8 cellular contexts compared by ENCODE assay signal in genomic region chr6:119313937-119314893, GRCh38. TPM values are rescaled to one million over a fixed set of nuclear protein-coding genes. Genes with fewer than 3 reads are reported as not detected.
DNase-seq lines count a peak whose midpoint lies in the region; ATAC-seq and TF ChIP-seq lines count a peak whose summit lies in the region.

No MANE protein-coding gene starts in this region.

- no peaks in the 10 kb centered on the region for H3K9me3 ChIP-seq in CD4-positive, alpha-beta memory T cell (ENCODE audit: control insufficient read depth in 1 of 2, low read length in 2 of 2)

- POLR2A ChIA-PET in CD4-positive, alpha-beta memory T cell (lab: Charles Lee; ENCODE audit: partially characterized antibody) = interaction anchor here (0.6 to 4.8 kb wide), 13 partner anchors 9 to 1831 kb away, joined by 3 to 45 read pairs (median 4); partner anchors contain the start of genes ASF1A, DCBLD1 and MAN1A1
- POLR2A ChIA-PET in RWPE1 (lab: Yijun Ruan, JAX; ENCODE audit: low non-redundant PET) = no interaction called here

- ATAC-seq in GM19397 (IDR thresholded peaks at IDR 0.05; ENCODE audit: unreplicated experiment) (peak; percentile 69), HG03354 (IDR thresholded peaks at IDR 0.05; ENCODE audit: poor library complexity, severe bottlenecking, unreplicated experiment) (peak; percentile 71)
- peak; percentile 76 for ATAC-seq in stimulated activated naive CD8-positive, alpha-beta T cell treated with anti-CD3 and anti-CD28 coated beads, Interleukin-15, Interleukin-2, amounts not matched to agents 100 U/mL and 50 U/mL, for 24 hours

- H3K27me3 ChIP-seq in CD4-positive, alpha-beta memory T cell (ENCODE audit: insufficient read depth, low read length) = no peaks in the 10 kb centered on the region

- no peaks in the 10 kb centered on the region for H3K9me3 Mint-ChIP-seq in CD4-positive, alpha-beta memory T cell
- H3K9me3 Mint-ChIP-seq in activated naive CD4-positive, alpha-beta T cell treated with anti-CD3 and anti-CD28 coated beads, Interleukin-2, amount 50 U/mL, for 24 hours = no peaks in the 10 kb centered on the region

- no peaks in the 10 kb centered on the region for H3K27me3 Mint-ChIP-seq in CD4-positive, alpha-beta memory T cell
- no peaks in the 10 kb centered on the region for H3K27me3 Mint-ChIP-seq in activated naive CD4-positive, alpha-beta T cell treated with anti-CD3 and anti-CD28 coated beads, Interleukin-2, amount 50 U/mL, for 24 hours

- peak overlapping the region; percentile 53 to 85 (median 70) for H3K4me3 Mint-ChIP-seq in CD4-positive, alpha-beta memory T cell
- H3K4me3 Mint-ChIP-seq in activated naive CD4-positive, alpha-beta T cell treated with anti-CD3 and anti-CD28 coated beads, Interleukin-2, amount 50 U/mL, for 24 hours = peak overlapping the region; percentile 23

- H3K4me1 Mint-ChIP-seq in CD4-positive, alpha-beta memory T cell = peaks cover 33 to 72% (median 45%) of the 10 kb centered on the region in 4 donors
- peaks cover 45% of the 10 kb centered on the region for H3K4me1 Mint-ChIP-seq in activated naive CD4-positive, alpha-beta T cell treated with anti-CD3 and anti-CD28 coated beads, Interleukin-2, amount 50 U/mL, for 24 hours

- peak; percentile 38 to 50 (median 47) for DNase-seq in CD4-positive, alpha-beta memory T cell
- DNase-seq in stimulated activated naive CD8-positive, alpha-beta T cell treated with anti-CD3 and anti-CD28 coated beads, Interleukin-15, Interleukin-2, amounts not matched to agents 100 U/mL and 50 U/mL, for 24 hours = peak; percentile 31
- no peak for DNase-seq in NCI-H2029 (lab: John Stamatoyannopoulos, UW)
- DNase-seq in NCI-H1105 treated with DMSO at 0.1 percent for 48 hours (lab: John Stamatoyannopoulos, UW) = no peak
- DNase-seq in RWPE1 (ENCODE audit: low spot score) = no peak

- CTCF ChIA-PET in CD4-positive, alpha-beta memory T cell (lab: Charles Lee; ENCODE audit: partially characterized antibody) = interaction anchor here (0.8 to 3.4 kb wide), 10 partner anchors 8 to 185 kb away, joined by 3 to 14 read pairs (median 4); no protein-coding TSS in a partner anchor
- CTCF ChIA-PET in RWPE1 (lab: Yijun Ruan, JAX) = interaction anchor here (0.6 kb wide), 2 partner anchors 9 to 203 kb away, joined by 3 read pairs; no protein-coding TSS in a partner anchor

- intact Hi-C loops in CD4-positive, alpha-beta memory T cell (cut with micrococcal nuclease) = loop anchor here (2.0 kb wide), 1 partner anchor 35 kb away; the partner anchor contains the start of gene MAN1A1

- H3K27ac ChIP-seq in CD4-positive, alpha-beta memory T cell (ENCODE audit: low read depth, low read length) = peak overlapping the region; percentile 56
- H3K27ac ChIP-seq in RWPE1 = no peak overlapping the region

- peaks cover 0 to 3% of the 10 kb centered on the region in 2 donors for H3K36me3 Mint-ChIP-seq in CD4-positive, alpha-beta memory T cell
- peaks cover 3% of the 10 kb centered on the region for H3K36me3 Mint-ChIP-seq in activated naive CD4-positive, alpha-beta T cell treated with anti-CD3 and anti-CD28 coated beads, Interleukin-2, amount 50 U/mL, for 24 hours

- peak overlapping the region; percentile 73 to 99 (median 94) for H3K27ac Mint-ChIP-seq in CD4-positive, alpha-beta memory T cell
- peak overlapping the region; percentile 43 for H3K27ac Mint-ChIP-seq in activated naive CD4-positive, alpha-beta T cell treated with anti-CD3 and anti-CD28 coated beads, Interleukin-2, amount 50 U/mL, for 24 hours

- no peaks in the 10 kb centered on the region for H3K36me3 ChIP-seq in CD4-positive, alpha-beta memory T cell (ENCODE audit: insufficient read depth, low read length)

- H3K4me3 ChIP-seq in CD4-positive, alpha-beta memory T cell (ENCODE audit: low read length in 2 of 2) = peak overlapping the region in 1 of 2 donors; percentile 4

- peaks cover 51% of the 10 kb centered on the region for H3K4me1 ChIP-seq in CD4-positive, alpha-beta memory T cell (ENCODE audit: insufficient read depth, low read length)

- no peak for TF ChIP-seq CTCF in RWPE1 (conservative IDR thresholded peaks at IDR 0.05; ENCODE audit: low read depth)

RNA-seq across cellular contexts. Expression of gene MAN1A1, which starts 35.3 kb away (rescaled TPM):
- 10 to 100 TPM; 12.3 TPM for total RNA-seq in CD4-positive, alpha-beta memory T cell
- polyA plus RNA-seq in CD4-positive, alpha-beta memory T cell = 10 to 100 TPM; 12.4 to 14.7 TPM

Comparison
In these comparisons a context has a peak if more than half of its experiments do, and no peak if none do; other contexts are left out.
1. DNase-seq: peak in CD4-positive, alpha-beta memory T cell (5 of 5) and stimulated activated naive CD8-positive, alpha-beta T cell treated with anti-CD3 and anti-CD28 coated beads, Interleukin-15, Interleukin-2, amounts not matched to agents 100 U/mL and 50 U/mL, for 24 hours (single experiment); none in NCI-H2029 (single experiment), NCI-H1105 treated with DMSO at 0.1 percent for 48 hours (single experiment) and RWPE1 (single experiment).
2. Peak in every context shown above with its lines, with median percentiles within 50 percentile points of each other: ATAC-seq.